In the genomic region with DNA sequence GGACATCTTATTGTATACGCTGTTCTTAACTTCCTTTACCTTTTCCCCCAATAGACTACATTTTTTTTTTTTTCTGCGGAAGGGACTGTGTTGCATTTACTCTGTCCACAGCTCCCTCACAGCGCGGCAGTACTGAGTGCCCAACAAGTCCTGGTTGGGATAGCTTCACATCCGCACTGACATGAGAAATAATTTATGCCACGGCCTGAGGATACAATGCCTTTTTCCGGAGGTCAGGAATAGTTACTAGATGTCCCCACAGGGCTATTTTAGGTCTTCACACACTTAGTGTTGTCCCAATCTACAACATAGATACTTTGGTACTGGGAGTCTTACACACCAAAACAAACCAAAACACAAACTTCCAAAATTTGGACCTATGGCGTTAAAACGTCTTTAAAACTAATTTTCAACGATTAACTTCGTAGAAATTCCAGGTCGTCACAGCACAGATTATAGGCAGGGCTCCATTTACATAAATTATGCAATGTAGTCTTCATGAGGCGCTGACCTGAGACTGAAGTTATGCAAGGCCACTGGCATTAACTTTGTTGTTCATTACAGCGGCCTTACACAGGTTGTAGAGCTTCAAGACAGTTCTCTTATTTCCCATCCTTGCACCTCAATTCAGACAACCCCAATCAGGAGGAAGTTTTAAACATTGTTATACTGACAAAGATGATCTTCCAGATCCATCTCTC, we compare ENCODE assay signal across 2 cellular contexts.
TF ChIP-seq lines count a peak whose summit lies in the region.

No MANE protein-coding gene starts in this region.

TF ChIP-seq in K562, 482 proteins besides CTCF, POLR2A, EP300 and RAD21 (continued from another document):
- TF ChIP-seq, protein P1, sequence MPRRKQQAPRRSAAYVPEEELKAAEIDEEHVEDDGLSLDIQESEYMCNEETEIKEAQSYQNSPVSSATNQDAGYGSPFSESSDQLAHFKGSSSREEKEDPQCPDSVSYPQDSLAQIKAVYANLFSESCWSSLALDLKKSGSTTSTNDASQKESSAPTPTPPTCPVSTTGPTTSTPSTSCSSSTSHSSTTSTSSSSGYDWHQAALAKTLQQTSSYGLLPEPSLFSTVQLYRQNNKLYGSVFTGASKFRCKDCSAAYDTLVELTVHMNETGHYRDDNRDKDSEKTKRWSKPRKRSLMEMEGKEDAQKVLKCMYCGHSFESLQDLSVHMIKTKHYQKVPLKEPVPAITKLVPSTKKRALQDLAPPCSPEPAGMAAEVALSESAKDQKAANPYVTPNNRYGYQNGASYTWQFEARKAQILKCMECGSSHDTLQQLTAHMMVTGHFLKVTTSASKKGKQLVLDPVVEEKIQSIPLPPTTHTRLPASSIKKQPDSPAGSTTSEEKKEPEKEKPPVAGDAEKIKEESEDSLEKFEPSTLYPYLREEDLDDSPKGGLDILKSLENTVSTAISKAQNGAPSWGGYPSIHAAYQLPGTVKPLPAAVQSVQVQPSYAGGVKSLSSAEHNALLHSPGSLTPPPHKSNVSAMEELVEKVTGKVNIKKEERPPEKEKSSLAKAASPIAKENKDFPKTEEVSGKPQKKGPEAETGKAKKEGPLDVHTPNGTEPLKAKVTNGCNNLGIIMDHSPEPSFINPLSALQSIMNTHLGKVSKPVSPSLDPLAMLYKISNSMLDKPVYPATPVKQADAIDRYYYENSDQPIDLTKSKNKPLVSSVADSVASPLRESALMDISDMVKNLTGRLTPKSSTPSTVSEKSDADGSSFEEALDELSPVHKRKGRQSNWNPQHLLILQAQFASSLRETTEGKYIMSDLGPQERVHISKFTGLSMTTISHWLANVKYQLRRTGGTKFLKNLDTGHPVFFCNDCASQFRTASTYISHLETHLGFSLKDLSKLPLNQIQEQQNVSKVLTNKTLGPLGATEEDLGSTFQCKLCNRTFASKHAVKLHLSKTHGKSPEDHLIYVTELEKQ (CRISPR knock-in tag; IDR thresholded peaks at IDR 0.05) = no peak
- TF ChIP-seq CEBPB (tag; IDR thresholded peaks at IDR 0.05) = peak; percentile 87
- 0 out of 2 replicates have a peak, but pooled peaks have one; percentile 20 for TF ChIP-seq BACH1 (tag; IDR thresholded peaks at IDR 0.05)
- TF ChIP-seq REST (CRISPR knock-in tag; IDR thresholded peaks at IDR 0.05; ENCODE audit: low read depth) = no peak
- no peak for TF ChIP-seq POLR2AphosphoS2 (IDR thresholded peaks at IDR 0.05; ENCODE audit: low read length)
- TF ChIP-seq, protein P2, sequence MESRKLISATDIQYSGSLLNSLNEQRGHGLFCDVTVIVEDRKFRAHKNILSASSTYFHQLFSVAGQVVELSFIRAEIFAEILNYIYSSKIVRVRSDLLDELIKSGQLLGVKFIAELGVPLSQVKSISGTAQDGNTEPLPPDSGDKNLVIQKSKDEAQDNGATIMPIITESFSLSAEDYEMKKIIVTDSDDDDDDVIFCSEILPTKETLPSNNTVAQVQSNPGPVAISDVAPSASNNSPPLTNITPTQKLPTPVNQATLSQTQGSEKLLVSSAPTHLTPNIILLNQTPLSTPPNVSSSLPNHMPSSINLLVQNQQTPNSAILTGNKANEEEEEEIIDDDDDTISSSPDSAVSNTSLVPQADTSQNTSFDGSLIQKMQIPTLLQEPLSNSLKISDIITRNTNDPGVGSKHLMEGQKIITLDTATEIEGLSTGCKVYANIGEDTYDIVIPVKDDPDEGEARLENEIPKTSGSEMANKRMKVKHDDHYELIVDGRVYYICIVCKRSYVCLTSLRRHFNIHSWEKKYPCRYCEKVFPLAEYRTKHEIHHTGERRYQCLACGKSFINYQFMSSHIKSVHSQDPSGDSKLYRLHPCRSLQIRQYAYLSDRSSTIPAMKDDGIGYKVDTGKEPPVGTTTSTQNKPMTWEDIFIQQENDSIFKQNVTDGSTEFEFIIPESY (CRISPR knock-in tag; IDR thresholded peaks at IDR 0.05) = no peak
- TF ChIP-seq, protein P3, sequence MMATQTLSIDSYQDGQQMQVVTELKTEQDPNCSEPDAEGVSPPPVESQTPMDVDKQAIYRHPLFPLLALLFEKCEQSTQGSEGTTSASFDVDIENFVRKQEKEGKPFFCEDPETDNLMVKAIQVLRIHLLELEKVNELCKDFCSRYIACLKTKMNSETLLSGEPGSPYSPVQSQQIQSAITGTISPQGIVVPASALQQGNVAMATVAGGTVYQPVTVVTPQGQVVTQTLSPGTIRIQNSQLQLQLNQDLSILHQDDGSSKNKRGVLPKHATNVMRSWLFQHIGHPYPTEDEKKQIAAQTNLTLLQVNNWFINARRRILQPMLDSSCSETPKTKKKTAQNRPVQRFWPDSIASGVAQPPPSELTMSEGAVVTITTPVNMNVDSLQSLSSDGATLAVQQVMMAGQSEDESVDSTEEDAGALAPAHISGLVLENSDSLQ (IDR thresholded peaks at IDR 0.05) = no peak
- no peak for TF ChIP-seq HNRNPLL (IDR thresholded peaks at IDR 0.05; ENCODE audit: low read depth, low read length, poor library complexity, severe bottlenecking)
TF ChIP-seq in K562: peak in this region for 22.

TF ChIP-seq in HepG2, 621 proteins besides CTCF, POLR2A, EP300 and RAD21 (continued from another document and continues in another):
- TF ChIP-seq, protein P4, sequence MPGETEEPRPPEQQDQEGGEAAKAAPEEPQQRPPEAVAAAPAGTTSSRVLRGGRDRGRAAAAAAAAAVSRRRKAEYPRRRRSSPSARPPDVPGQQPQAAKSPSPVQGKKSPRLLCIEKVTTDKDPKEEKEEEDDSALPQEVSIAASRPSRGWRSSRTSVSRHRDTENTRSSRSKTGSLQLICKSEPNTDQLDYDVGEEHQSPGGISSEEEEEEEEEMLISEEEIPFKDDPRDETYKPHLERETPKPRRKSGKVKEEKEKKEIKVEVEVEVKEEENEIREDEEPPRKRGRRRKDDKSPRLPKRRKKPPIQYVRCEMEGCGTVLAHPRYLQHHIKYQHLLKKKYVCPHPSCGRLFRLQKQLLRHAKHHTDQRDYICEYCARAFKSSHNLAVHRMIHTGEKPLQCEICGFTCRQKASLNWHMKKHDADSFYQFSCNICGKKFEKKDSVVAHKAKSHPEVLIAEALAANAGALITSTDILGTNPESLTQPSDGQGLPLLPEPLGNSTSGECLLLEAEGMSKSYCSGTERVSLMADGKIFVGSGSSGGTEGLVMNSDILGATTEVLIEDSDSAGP (CRISPR knock-in tag; IDR thresholded peaks at IDR 0.05; ENCODE audit: borderline replicate concordance) = no peak
- TF ChIP-seq AHDC1 (CRISPR knock-in tag; IDR thresholded peaks at IDR 0.05; ENCODE audit: borderline replicate concordance) (peak; percentile 54; the same call in 1 of the 2 replicates), ZNF160 (CRISPR knock-in tag; IDR thresholded peaks at IDR 0.05) (no peak), EHMT2 (IDR thresholded peaks at IDR 0.05; ENCODE audit: borderline replicate concordance, low read depth, low read length) (no peak), RFX3 (CRISPR knock-in tag; IDR thresholded peaks at IDR 0.05) (no peak), MEF2D (CRISPR knock-in tag; IDR thresholded peaks at IDR 0.05) (no peak; the same call in 1 of the 2 replicates), ZNF460 (CRISPR knock-in tag; IDR thresholded peaks at IDR 0.05; ENCODE audit: borderline replicate concordance) (no peak), HOXA9 (CRISPR knock-in tag; IDR thresholded peaks at IDR 0.05; ENCODE audit: borderline replicate concordance) (no peak), NCOR1 (IDR thresholded peaks at IDR 0.05; ENCODE audit: borderline replicate concordance, low read length) (no peak), SKIL (CRISPR knock-in tag; IDR thresholded peaks at IDR 0.05; ENCODE audit: borderline replicate concordance) (no peak), ZSCAN25 (CRISPR knock-in tag; IDR thresholded peaks at IDR 0.05) (no peak), E2F2 (CRISPR knock-in tag; IDR thresholded peaks at IDR 0.05; ENCODE audit: borderline replicate concordance) (no peak), ZNF225 (CRISPR knock-in tag; IDR thresholded peaks at IDR 0.05) (no peak), ZBTB46 (CRISPR knock-in tag; IDR thresholded peaks at IDR 0.05; ENCODE audit: borderline replicate concordance) (no peak), GATAD2A (CRISPR knock-in tag; IDR thresholded peaks at IDR 0.05) (0 out of 2 replicates have a peak, but pooled peaks have one; percentile 9), GFI1 (CRISPR knock-in tag; IDR thresholded peaks at IDR 0.05; ENCODE audit: borderline replicate concordance) (no peak)
- TF ChIP-seq, protein P5, sequence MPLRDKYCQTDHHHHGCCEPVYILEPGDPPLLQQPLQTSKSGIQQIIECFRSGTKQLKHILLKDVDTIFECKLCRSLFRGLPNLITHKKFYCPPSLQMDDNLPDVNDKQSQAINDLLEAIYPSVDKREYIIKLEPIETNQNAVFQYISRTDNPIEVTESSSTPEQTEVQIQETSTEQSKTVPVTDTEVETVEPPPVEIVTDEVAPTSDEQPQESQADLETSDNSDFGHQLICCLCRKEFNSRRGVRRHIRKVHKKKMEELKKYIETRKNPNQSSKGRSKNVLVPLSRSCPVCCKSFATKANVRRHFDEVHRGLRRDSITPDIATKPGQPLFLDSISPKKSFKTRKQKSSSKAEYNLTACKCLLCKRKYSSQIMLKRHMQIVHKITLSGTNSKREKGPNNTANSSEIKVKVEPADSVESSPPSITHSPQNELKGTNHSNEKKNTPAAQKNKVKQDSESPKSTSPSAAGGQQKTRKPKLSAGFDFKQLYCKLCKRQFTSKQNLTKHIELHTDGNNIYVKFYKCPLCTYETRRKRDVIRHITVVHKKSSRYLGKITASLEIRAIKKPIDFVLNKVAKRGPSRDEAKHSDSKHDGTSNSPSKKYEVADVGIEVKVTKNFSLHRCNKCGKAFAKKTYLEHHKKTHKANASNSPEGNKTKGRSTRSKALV (CRISPR knock-in tag; IDR thresholded peaks at IDR 0.05) = 0 out of 2 replicates have a peak, but pooled peaks have one; percentile 20
- TF ChIP-seq, protein P6, sequence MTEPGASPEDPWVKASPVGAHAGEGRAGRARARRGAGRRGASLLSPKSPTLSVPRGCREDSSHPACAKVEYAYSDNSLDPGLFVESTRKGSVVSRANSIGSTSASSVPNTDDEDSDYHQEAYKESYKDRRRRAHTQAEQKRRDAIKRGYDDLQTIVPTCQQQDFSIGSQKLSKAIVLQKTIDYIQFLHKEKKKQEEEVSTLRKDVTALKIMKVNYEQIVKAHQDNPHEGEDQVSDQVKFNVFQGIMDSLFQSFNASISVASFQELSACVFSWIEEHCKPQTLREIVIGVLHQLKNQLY (CRISPR knock-in tag; IDR thresholded peaks at IDR 0.05) = no peak
